Comparison of ENCODE assay signal across 14 cellular contexts in the genomic region with DNA sequence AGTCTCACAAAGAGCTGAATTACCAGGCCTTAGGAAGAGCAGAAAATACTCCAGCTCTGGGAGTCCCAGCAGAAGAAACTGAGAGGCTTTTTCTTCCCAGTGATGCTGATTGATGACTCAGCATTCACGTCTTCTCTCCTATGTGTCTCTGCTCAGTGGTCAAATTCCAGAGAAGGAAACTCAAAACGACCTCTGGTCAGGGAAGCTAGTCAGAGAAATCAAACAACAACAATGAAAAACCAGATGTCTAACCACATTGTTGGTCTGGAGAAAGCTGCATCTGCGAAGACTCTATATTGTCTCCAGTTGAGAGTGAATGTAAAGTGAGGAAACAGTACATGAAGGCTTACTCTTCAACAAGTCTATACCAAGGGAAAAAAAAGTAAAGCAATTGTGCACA. TPM values are rescaled to one million over a fixed set of nuclear protein-coding genes. Genes with fewer than 3 reads are reported as not detected.
A peak's percentile ranks its signal among the peaks of the same experiment; 100 is the strongest.
DNase-seq lines count a peak whose midpoint lies in the region; ATAC-seq and TF ChIP-seq lines count a peak whose summit lies in the region.
"Had no signal": no experiment of that assay in that cellular context is flagged by ENCODE, and none has a peak within 500 bp of the region (broad histone marks: within the 10 kb centered on the region; RNA-seq: fewer than 3 reads in every experiment).

No MANE protein-coding gene starts in this region.

- TF ChIP-seq CTCF in brain microvascular endothelial cell (IDR thresholded peaks at IDR 0.05; ENCODE audit: low read depth, low read length, missing control alignments): no peak

- DNase-seq in A172 (ENCODE audit: low spot score) (peak; percentile 20), HCEC 1CT (peak; percentile 72), brain microvascular endothelial cell (peak; percentile 95), islet precursor cell (peak; percentile 58), hypothalamus (lab: John Stamatoyannopoulos, UW) (no peak), NCI-H748 treated with DMSO at 0.1 percent for 48 hours (lab: John Stamatoyannopoulos, UW) (no peak)
- DNase-seq: activated CD4-positive, alpha-beta memory T cell treated with anti-CD3 and anti-CD28 coated beads, Interleukin-2, amount 10 ng/mL, durations not matched to agents 7 days and 5 days; nucleus accumbens; spleen had no signal

- in situ Hi-C loops in brain microvascular endothelial cell (cut with HindIII; ENCODE audit: low pct_ligation_motif_present, low sequenced_read_pairs): no loop called here

- H3K4me3 ChIP-seq in brain microvascular endothelial cell (ENCODE audit: low read depth, low read length): no peak overlapping the region
- H3K4me3 ChIP-seq: breast epithelium, SJCRH30, spleen had no signal

- peak overlapping the region; percentile 19 for H3K27ac ChIP-seq in brain microvascular endothelial cell
- H3K27ac ChIP-seq: 22Rv1, breast epithelium, SJCRH30, spleen had no signal

- ATAC-seq in HG02678 (IDR thresholded peaks at IDR 0.05; ENCODE audit: unreplicated experiment): no peak
- ATAC-seq in HG03342 (IDR thresholded peaks at IDR 0.05; ENCODE audit: unreplicated experiment): no peak

- H3K36me3 ChIP-seq in brain microvascular endothelial cell (replicated peaks): no peaks in the 10 kb centered on the region
- H3K36me3 ChIP-seq: breast epithelium, SJCRH30, spleen had no signal

- H3K27me3 ChIP-seq in brain microvascular endothelial cell (replicated peaks): no peaks in the 10 kb centered on the region
- H3K27me3 ChIP-seq: breast epithelium, SJCRH30, spleen had no signal

RNA-seq across cellular contexts. Expression of a gene that starts 28.6 kb away (rescaled TPM):
- total RNA-seq in A172 (2014; rRNA removed; shearing (Covaris generic)): 25.4 and 28.1 TPM in 2 replicates

Comparison
In these comparisons a context has a peak if more than half of its experiments do, and no peak if none do; other contexts are left out.
1. DNase-seq: peak in A172 (single experiment), HCEC 1CT (single experiment), brain microvascular endothelial cell (single experiment) and islet precursor cell (single experiment); none in hypothalamus (0 of 51) and NCI-H748 treated with DMSO at 0.1 percent for 48 hours (single experiment).